ENCODE assay signal across 1 cellular context in genomic region chr16:67781548-67781921, GRCh38.
TF ChIP-seq lines count a peak whose summit lies in the region.

No MANE protein-coding gene starts in this region.

TF ChIP-seq in K562, 482 proteins besides CTCF, POLR2A, EP300 and RAD21 (continued from another document):
- TF ChIP-seq, protein P1, sequence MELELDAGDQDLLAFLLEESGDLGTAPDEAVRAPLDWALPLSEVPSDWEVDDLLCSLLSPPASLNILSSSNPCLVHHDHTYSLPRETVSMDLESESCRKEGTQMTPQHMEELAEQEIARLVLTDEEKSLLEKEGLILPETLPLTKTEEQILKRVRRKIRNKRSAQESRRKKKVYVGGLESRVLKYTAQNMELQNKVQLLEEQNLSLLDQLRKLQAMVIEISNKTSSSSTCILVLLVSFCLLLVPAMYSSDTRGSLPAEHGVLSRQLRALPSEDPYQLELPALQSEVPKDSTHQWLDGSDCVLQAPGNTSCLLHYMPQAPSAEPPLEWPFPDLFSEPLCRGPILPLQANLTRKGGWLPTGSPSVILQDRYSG (tag; conservative IDR thresholded peaks at IDR 0.05; ENCODE audit: low read depth) = 0 out of 2 replicates have a peak, but pooled peaks have one; percentile 34
- TF ChIP-seq KAT2B (IDR thresholded peaks at IDR 0.05; ENCODE audit: low read depth, low read length) = no peak
- TF ChIP-seq L3MBTL2 (IDR thresholded peaks at IDR 0.05) = peak; percentile 76
- no peak for TF ChIP-seq AFF4 (CRISPR knock-in tag; IDR thresholded peaks at IDR 0.05)
- TF ChIP-seq CAMTA2 (CRISPR knock-in tag; conservative IDR thresholded peaks at IDR 0.05) = no peak
- TF ChIP-seq, protein P2, sequence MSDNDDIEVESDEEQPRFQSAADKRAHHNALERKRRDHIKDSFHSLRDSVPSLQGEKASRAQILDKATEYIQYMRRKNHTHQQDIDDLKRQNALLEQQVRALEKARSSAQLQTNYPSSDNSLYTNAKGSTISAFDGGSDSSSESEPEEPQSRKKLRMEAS (CRISPR knock-in tag; IDR thresholded peaks at IDR 0.05) = 0 out of 2 replicates have a peak, but pooled peaks have one; percentile 43
- 0 out of 4 replicates have a peak, but pooled peaks of 1 of the 2 experiments have one; percentile 16 for TF ChIP-seq HDAC1 (IDR thresholded peaks at IDR 0.05)
- TF ChIP-seq, protein P3, sequence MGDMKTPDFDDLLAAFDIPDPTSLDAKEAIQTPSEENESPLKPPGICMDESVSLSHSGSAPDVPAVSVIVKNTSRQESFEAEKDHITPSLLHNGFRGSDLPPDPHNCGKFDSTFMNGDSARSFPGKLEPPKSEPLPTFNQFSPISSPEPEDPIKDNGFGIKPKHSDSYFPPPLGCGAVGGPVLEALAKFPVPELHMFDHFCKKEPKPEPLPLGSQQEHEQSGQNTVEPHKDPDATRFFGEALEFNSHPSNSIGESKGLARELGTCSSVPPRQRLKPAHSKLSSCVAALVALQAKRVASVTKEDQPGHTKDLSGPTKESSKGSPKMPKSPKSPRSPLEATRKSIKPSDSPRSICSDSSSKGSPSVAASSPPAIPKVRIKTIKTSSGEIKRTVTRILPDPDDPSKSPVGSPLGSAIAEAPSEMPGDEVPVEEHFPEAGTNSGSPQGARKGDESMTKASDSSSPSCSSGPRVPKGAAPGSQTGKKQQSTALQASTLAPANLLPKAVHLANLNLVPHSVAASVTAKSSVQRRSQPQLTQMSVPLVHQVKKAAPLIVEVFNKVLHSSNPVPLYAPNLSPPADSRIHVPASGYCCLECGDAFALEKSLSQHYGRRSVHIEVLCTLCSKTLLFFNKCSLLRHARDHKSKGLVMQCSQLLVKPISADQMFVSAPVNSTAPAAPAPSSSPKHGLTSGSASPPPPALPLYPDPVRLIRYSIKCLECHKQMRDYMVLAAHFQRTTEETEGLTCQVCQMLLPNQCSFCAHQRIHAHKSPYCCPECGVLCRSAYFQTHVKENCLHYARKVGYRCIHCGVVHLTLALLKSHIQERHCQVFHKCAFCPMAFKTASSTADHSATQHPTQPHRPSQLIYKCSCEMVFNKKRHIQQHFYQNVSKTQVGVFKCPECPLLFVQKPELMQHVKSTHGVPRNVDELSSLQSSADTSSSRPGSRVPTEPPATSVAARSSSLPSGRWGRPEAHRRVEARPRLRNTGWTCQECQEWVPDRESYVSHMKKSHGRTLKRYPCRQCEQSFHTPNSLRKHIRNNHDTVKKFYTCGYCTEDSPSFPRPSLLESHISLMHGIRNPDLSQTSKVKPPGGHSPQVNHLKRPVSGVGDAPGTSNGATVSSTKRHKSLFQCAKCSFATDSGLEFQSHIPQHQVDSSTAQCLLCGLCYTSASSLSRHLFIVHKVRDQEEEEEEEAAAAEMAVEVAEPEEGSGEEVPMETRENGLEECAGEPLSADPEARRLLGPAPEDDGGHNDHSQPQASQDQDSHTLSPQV (IDR thresholded peaks at IDR 0.05) = peak; percentile 62
- TF ChIP-seq ZFX (CRISPR knock-in tag; IDR thresholded peaks at IDR 0.05) = peak; percentile 84
- TF ChIP-seq ID3 (CRISPR knock-in tag; IDR thresholded peaks at IDR 0.05) = no peak
- peak; percentile 64; the same call in 1 of the 2 replicates for TF ChIP-seq ID3 (tag; IDR thresholded peaks at IDR 0.05)
- TF ChIP-seq SMARCE1 (IDR thresholded peaks at IDR 0.05) = no peak
- peak; percentile 68 for TF ChIP-seq MGA (IDR thresholded peaks at IDR 0.05)
